10 cellular contexts compared by ENCODE assay signal in the genomic region with DNA sequence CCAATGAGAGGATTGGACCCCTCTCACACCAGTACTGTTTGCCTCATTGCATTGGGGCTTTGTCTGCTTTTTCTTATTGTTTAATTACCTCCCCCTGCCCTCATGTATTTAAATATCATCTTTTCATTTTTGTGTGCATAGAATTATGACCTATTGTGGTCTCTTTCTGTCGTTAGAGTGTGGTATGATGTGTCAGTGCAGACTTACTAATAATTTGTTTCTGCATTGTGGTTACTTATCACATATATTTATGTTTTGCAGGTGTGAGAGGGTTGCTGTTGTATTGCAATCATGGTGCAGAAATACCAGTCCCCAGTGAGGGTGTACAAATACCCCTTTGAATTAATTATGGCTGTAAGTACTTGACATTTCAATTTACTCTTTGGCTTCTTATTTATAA. TPM values are rescaled to one million over a fixed set of nuclear protein-coding genes. Genes with fewer than 3 reads are reported as not detected.
A peak's percentile ranks its signal among the peaks of the same experiment; 100 is the strongest.
DNase-seq lines count a peak whose midpoint lies in the region; ATAC-seq and TF ChIP-seq lines count a peak whose summit lies in the region.
"Had no signal": no experiment of that assay in that cellular context is flagged by ENCODE, and none has a peak within 500 bp of the region (broad histone marks: within the 10 kb centered on the region; RNA-seq: fewer than 3 reads in every experiment).

No MANE protein-coding gene starts in this region.

- peak overlapping the region; percentile 88 to 100 for H3K4me3 ChIP-seq in neutrophil (ENCODE audit: low read depth in 1 of 2, low read length in 1 of 2)

- no peak for ATAC-seq in CD4-positive, alpha-beta T cell (ENCODE audit: poor library complexity)
- ATAC-seq in GM18520 (IDR thresholded peaks at IDR 0.05; ENCODE audit: unreplicated experiment) (no peak), GM18868 (IDR thresholded peaks at IDR 0.05; ENCODE audit: unreplicated experiment) (no peak)

- H3K9me3 Mint-ChIP-seq in CD4-positive, alpha-beta T cell, result peaks cover 2% of the 10 kb centered on the region

- POLR2A ChIA-PET in CD4-positive, alpha-beta T cell (lab: Charles Lee), result interaction anchor here (1.1 kb wide), 1 partner anchor 16 kb away, joined by 3 read pairs; no protein-coding TSS in a partner anchor

- H3K4me1 Mint-ChIP-seq in CD4-positive, alpha-beta T cell (ENCODE audit: low read depth), result peaks cover 69% of the 10 kb centered on the region

- H3K9me3 ChIP-seq in CD4-positive, alpha-beta T cell (ENCODE audit: control insufficient read depth, low read length), result no peaks in the 10 kb centered on the region
- H3K9me3 ChIP-seq in neutrophil, result no peaks in the 10 kb centered on the region

- peaks cover 83 to 86% of the 10 kb centered on the region in 2 experiments for H3K4me1 ChIP-seq in neutrophil (ENCODE audit: control insufficient read depth in 1 of 2, insufficient read depth in 1 of 2, low read depth in 1 of 2, low read length in 1 of 2)

- no peaks in the 10 kb centered on the region for H3K27me3 Mint-ChIP-seq in CD4-positive, alpha-beta T cell

- peaks cover 65% of the 10 kb centered on the region for H3K36me3 ChIP-seq in neutrophil

- TF ChIP-seq CTCF in CD4-positive, alpha-beta T cell (IDR thresholded peaks at IDR 0.05), result no peak
- TF ChIP-seq CTCF in neutrophil (IDR thresholded peaks at IDR 0.05) (no peak), GM13977 (IDR thresholded peaks at IDR 0.05; ENCODE audit: extremely low read depth, insufficient read depth, missing control alignments) (no peak)

- in situ Hi-C loops in GM13977 (cut with MboI; ENCODE audit: low pct_unique_long_range_greater_than_20kb, low sequenced_read_pairs, unreplicated experiment), result no loop called here

- no peak overlapping the region for H3K27ac ChIP-seq in CD4-positive, alpha-beta T cell (ENCODE audit: low read depth, low read length)
- H3K27ac ChIP-seq in cingulate gyrus (ENCODE audit: low read depth, low read length), result peak overlapping the region; percentile 10
- peak overlapping the region; percentile 100 for H3K27ac ChIP-seq in neutrophil

- peaks cover 65% of the 10 kb centered on the region for H3K36me3 Mint-ChIP-seq in CD4-positive, alpha-beta T cell (ENCODE audit: low read depth)

- peak overlapping the region; percentile 94 for H3K27ac Mint-ChIP-seq in CD4-positive, alpha-beta T cell

- no peaks in the 10 kb centered on the region for H3K27me3 ChIP-seq in CD4-positive, alpha-beta T cell (ENCODE audit: control insufficient read depth, insufficient read depth, low read length)
- no peaks in the 10 kb centered on the region for H3K27me3 ChIP-seq in neutrophil

- intact Hi-C loops in CD4-positive, alpha-beta T cell (cut with DNase I, micrococcal nuclease), result loop anchor here in 1 of 2 experiments (5.0 kb wide), 2 partner anchors 44 to 416 kb away; partner anchors contain the start of genes JMJD6 and METTL23

- DNase-seq in CD4-positive, alpha-beta T cell, result no peak
- DNase-seq in NCI-H69 (lab: John Stamatoyannopoulos, UW), result peak; percentile 38
- no peak for DNase-seq in GM13977 (ENCODE audit: low spot score)
- DNase-seq in inferior parietal cortex (ENCODE audit: extremely low spot score), result no peak
- DNase-seq: effector CD8-positive, alpha-beta T cell; T1000 had no signal

- CTCF ChIA-PET in CD4-positive, alpha-beta T cell (lab: Charles Lee), result interaction anchor here (0.6 to 1.1 kb wide), 3 partner anchors 20 to 55 kb away, joined by 3 to 4 read pairs (median 3); no protein-coding TSS in a partner anchor

- H3K4me3 Mint-ChIP-seq in CD4-positive, alpha-beta T cell, result peak overlapping the region; percentile 98

RNA-seq across cellular contexts. Expression of gene SEC14L1, which starts 2.5 kb away (rescaled TPM):
- total RNA-seq in CD4-positive, alpha-beta T cell, result 10 to 100 TPM; 97.3 to 98.5 TPM
